Comparison of ENCODE assay signal across 20 cellular contexts in genomic region chr13:101394597-101394996, GRCh38. TPM values are rescaled to one million over a fixed set of nuclear protein-coding genes. Genes with fewer than 3 reads are reported as not detected.
"Had no signal": no experiment of that assay in that cellular context is flagged by ENCODE, and none has a peak within 500 bp of the region (broad histone marks: within the 10 kb centered on the region; RNA-seq: fewer than 3 reads in every experiment).

No MANE protein-coding gene starts in this region.

- H3K36me3 Mint-ChIP-seq: naive B cell, type B pancreatic cell had no signal

- DNase-seq: dorsolateral prefrontal cortex; effector CD8-positive, alpha-beta T cell; heart left ventricle; hippocampal formation; left colon; mesendoderm; naive B cell; posterior cingulate gyrus; right cardiac atrium; stimulated activated CD4-positive, alpha-beta T cell treated with anti-CD3 and anti-CD28 coated beads, Interleukin-2, amount 100 ng/mL, for 48 hours; stimulated activated naive CD4-positive, alpha-beta T cell treated with Interleukin-2 at 50 U/mL for 16 hours; thyroid gland had no signal

- H3K27ac Mint-ChIP-seq: naive B cell, nephron, type B pancreatic cell had no signal

- FAIRE-seq: frontal cortex, urothelium cell line had no signal

- H3K27ac ChIP-seq: coronary artery, heart left ventricle, suprapubic skin, thyroid gland had no signal

- H3K27me3 Mint-ChIP-seq: type B pancreatic cell had no signal

- H3K9me3 Mint-ChIP-seq: nephron, type B pancreatic cell had no signal

- H3K4me1 Mint-ChIP-seq: naive B cell, nephron had no signal

- H3K4me3 Mint-ChIP-seq: naive B cell, nephron, type B pancreatic cell had no signal

RNA-seq across cellular contexts. Expression of gene NALCN, which starts 21.7 kb away (rescaled TPM):
- total RNA-seq: esophagus mucosa had no signal

RNA-seq across cellular contexts. Expression of gene ITGBL1, which starts 57.9 kb away (rescaled TPM):
- total RNA-seq: smooth muscle cell had no signal
